ENCODE assay signal across 8 cellular contexts in the genomic region with DNA sequence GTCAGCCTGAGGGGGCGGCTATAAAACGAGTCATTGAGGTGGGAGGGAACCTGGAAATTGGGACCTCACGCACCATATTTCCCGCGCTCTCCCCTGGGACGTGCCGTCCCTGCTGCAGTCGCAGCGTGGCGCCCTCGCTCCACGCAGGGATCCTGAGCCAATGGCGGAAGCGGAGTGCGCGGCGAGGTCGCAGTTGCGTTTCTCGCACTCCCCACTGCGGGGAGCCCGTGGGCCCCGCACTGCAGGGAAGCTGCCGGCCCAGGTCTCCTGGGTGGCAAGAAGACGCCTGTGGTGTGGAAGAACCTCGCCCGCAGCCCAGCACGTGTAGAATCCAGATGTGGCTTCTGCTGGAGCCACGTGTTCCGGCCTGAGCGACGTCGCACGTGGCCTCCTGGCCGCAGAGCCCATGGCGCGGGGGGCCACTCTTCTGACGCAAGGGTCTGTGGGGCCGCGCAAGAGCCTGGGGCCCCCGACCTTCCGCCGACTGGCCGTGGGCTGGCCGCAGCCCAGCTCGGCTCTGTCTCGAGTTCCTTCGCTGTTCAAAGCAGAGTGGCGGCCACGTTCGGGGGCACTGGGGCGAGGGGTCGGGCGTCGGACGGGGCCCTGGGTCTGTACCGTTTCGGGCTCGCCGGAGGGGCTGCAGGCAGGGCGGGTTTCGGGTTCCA.
DNase-seq lines count a peak whose midpoint lies in the region; ATAC-seq lines count a peak whose summit lies in the region.

No MANE protein-coding gene starts in this region.

- ATAC-seq in GM18868 (IDR thresholded peaks at IDR 0.05; ENCODE audit: unreplicated experiment) (peak; percentile 84), HG03571 (IDR thresholded peaks at IDR 0.05; ENCODE audit: unreplicated experiment) (peak; percentile 58)

- DNase-seq in 8988T (peak; percentile 78), T-helper 9 cell (peak; percentile 68), astrocyte of the hippocampus (ENCODE audit: low read depth, low spot score) (peak; percentile 85), iPS DF 19.7 (ENCODE audit: low read depth, low spot score) (peak; percentile 23), NCI-H2196 treated with DMSO at 0.1 percent for 48 hours (lab: John Stamatoyannopoulos, UW; ENCODE audit: unreplicated experiment) (no peak)
- peak; percentile 54 to 69 for DNase-seq in stimulated activated CD4-positive, alpha-beta T cell treated with anti-CD3 and anti-CD28 coated beads, Interleukin-12 subunit alpha, Interleukin-12 subunit beta, amount 100 ng/mL, for 24 hours (ENCODE audit: low read depth in 2 of 2)
